19 cellular contexts compared by ENCODE assay signal in the genomic region with DNA sequence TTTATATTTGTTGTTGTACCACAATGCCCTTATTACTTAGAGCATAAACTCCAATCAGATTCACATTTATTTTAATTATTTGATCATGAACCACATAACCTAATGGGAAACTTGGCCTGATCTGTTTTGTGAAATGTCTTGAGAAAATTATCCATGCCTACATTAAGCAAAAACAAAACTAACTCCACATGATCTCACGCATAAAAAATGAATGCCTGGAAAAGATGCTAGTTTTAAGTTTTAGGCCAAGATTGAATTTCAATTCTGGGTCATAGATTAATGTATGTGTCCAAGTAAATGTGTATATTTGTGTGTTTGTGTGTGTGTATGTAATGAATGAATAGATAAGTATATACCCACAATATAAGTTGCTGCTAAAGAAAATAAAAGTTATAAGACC.
DNase-seq lines count a peak whose midpoint lies in the region; ATAC-seq and TF ChIP-seq lines count a peak whose summit lies in the region.
"Had no signal": no experiment of that assay in that cellular context is flagged by ENCODE, and none has a peak within 500 bp of the region (broad histone marks: within the 10 kb centered on the region; RNA-seq: fewer than 3 reads in every experiment).

No MANE protein-coding gene starts in this region.

- peaks cover 29 to 64% of the 10 kb centered on the region in 2 donors for H3K4me1 ChIP-seq in thoracic aorta (ENCODE audit: control insufficient read depth in 1 of 2, low read depth in 2 of 2)
- H3K4me1 ChIP-seq: BE2C had no signal

- H3K27ac ChIP-seq in thoracic aorta, result peak overlapping the region; percentile 62 to 77

- H3K9me3 ChIP-seq in thoracic aorta, result no peaks in the 10 kb centered on the region
- H3K9me3 ChIP-seq: BE2C, MG63 had no signal

- H3K36me3 Mint-ChIP-seq in chondrocyte (ENCODE audit: low read depth), result peaks cover 1% of the 10 kb centered on the region
- H3K36me3 Mint-ChIP-seq in stimulated activated naive B cell treated with anti-CD40 and anti-IgM and Interleukin-4, amounts not matched to agents 10 μg/mL and 1 μg/mL and 100 μg/mL, for 72 hours, result peaks cover 10 to 36% of the 10 kb centered on the region in 2 donors

- TF ChIP-seq CTCF in AG10803 (conservative IDR thresholded peaks at IDR 0.05; ENCODE audit: low read length) (no peak), chondrocyte (IDR thresholded peaks at IDR 0.05) (no peak), thoracic aorta (IDR thresholded peaks at IDR 0.05) (no peak)

- peak overlapping the region; percentile 63 for H3K27ac Mint-ChIP-seq in chondrocyte (ENCODE audit: unreplicated experiment)
- H3K27ac Mint-ChIP-seq in stimulated activated naive B cell treated with anti-CD40 and anti-IgM and Interleukin-4, amounts not matched to agents 10 μg/mL and 1 μg/mL and 100 μg/mL, for 72 hours, result no peak overlapping the region

- peak; percentile 40 for DNase-seq in AG10803 (ENCODE audit: low read depth)
- no peak for DNase-seq in chondrocyte (ENCODE audit: low spot score)
- DNase-seq in fibroblast of peridontal ligament (ENCODE audit: extremely low read depth), result peak; percentile 53
- no peak for DNase-seq in thoracic aorta (ENCODE audit: low spot score)
- no peak for DNase-seq in stimulated activated naive B cell treated with anti-CD40 and anti-IgM and Interleukin-4, amounts not matched to agents 10 μg/mL and 1 μg/mL and 100 μg/mL, for 72 hours
- DNase-seq in KBM-7, result no peak
- DNase-seq: BE2C, DMS53, EL, GF-D8, MG63, NCI-H1048, NCI-H1417 treated with DMSO at 0.1 percent for 48 hours, NCI-H187, NCI-H446, NCI-H526 treated with DMSO at 0.1 percent for 48 hours, OCI-M1, Right ventricle myocardium superior had no signal

- no peak for ATAC-seq in thoracic aorta (ENCODE audit: insufficient number of reproducible peaks, low FRiP score, low read depth)
- ATAC-seq in GM21528 (IDR thresholded peaks at IDR 0.05; ENCODE audit: low FRiP score, unreplicated experiment), result no peak
- no peak for ATAC-seq in stimulated activated naive B cell treated with anti-CD40 and anti-IgM and Interleukin-4, amounts not matched to agents 10 μg/mL and 1 μg/mL and 100 μg/mL, for 72 hours (replicated peaks)

- H3K27me3 ChIP-seq in thoracic aorta (replicated peaks; ENCODE audit: insufficient read depth), result no peaks in the 10 kb centered on the region
- H3K27me3 ChIP-seq: BE2C, MG63 had no signal

- H3K9me3 Mint-ChIP-seq in chondrocyte (ENCODE audit: low read depth), result no peaks in the 10 kb centered on the region
- no peaks in the 10 kb centered on the region for H3K9me3 Mint-ChIP-seq in stimulated activated naive B cell treated with anti-CD40 and anti-IgM and Interleukin-4, amounts not matched to agents 10 μg/mL and 1 μg/mL and 100 μg/mL, for 72 hours

- in situ Hi-C loops in KBM-7 (cut with MboI; ENCODE audit: low pct_unique_long_range_greater_than_20kb, low sequenced_read_pairs), result no loop called here

- peaks cover 87% of the 10 kb centered on the region for H3K4me1 Mint-ChIP-seq in chondrocyte (ENCODE audit: low read depth)
- H3K4me1 Mint-ChIP-seq in stimulated activated naive B cell treated with anti-CD40 and anti-IgM and Interleukin-4, amounts not matched to agents 10 μg/mL and 1 μg/mL and 100 μg/mL, for 72 hours, result peaks cover 0 to 6% of the 10 kb centered on the region in 2 donors

- no peaks in the 10 kb centered on the region for H3K27me3 Mint-ChIP-seq in chondrocyte (ENCODE audit: low read depth)
- H3K27me3 Mint-ChIP-seq in stimulated activated naive B cell treated with anti-CD40 and anti-IgM and Interleukin-4, amounts not matched to agents 10 μg/mL and 1 μg/mL and 100 μg/mL, for 72 hours, result no peaks in the 10 kb centered on the region

- no peak overlapping the region for H3K4me3 Mint-ChIP-seq in chondrocyte (ENCODE audit: unreplicated experiment)
- no peak overlapping the region for H3K4me3 Mint-ChIP-seq in stimulated activated naive B cell treated with anti-CD40 and anti-IgM and Interleukin-4, amounts not matched to agents 10 μg/mL and 1 μg/mL and 100 μg/mL, for 72 hours

- no peak overlapping the region for H3K4me3 ChIP-seq in AG10803 (ENCODE audit: low read length)
- H3K4me3 ChIP-seq in thoracic aorta, result no peak overlapping the region
- H3K4me3 ChIP-seq: MG63 had no signal

- H3K36me3 ChIP-seq in thoracic aorta, result no peaks in the 10 kb centered on the region
- H3K36me3 ChIP-seq: BE2C, MG63 had no signal

Comparison
In these comparisons a context has a peak if more than half of its experiments do, and no peak if none do; other contexts are left out.
1. DNase-seq: peak in AG10803 (single experiment) and fibroblast of peridontal ligament (single experiment); none in chondrocyte (single experiment), thoracic aorta (single experiment), stimulated activated naive B cell treated with anti-CD40 and anti-IgM and Interleukin-4, amounts not matched to agents 10 μg/mL and 1 μg/mL and 100 μg/mL, for 72 hours (single experiment) and KBM-7 (single experiment).